Comparison of ENCODE assay signal across 24 cellular contexts in genomic region chr12:13071305-13072280, GRCh38. TPM values are rescaled to one million over a fixed set of nuclear protein-coding genes. Genes with fewer than 3 reads are reported as not detected.
DNase-seq lines count a peak whose midpoint lies in the region; ATAC-seq, FAIRE-seq and TF ChIP-seq lines count a peak whose summit lies in the region.
"Had no signal": no experiment of that assay in that cellular context is flagged by ENCODE, and none has a peak within 500 bp of the region (broad histone marks: within the 10 kb centered on the region; RNA-seq: fewer than 3 reads in every experiment).

No MANE protein-coding gene starts in this region.

- POLR2A ChIA-PET in K562 (lab: Yijun Ruan, JAX): no interaction called here

- H3K79me2 ChIP-seq in KMS-11 (ENCODE audit: insufficient read depth, low read depth) (no peaks in the 10 kb centered on the region), K562 (ENCODE audit: control insufficient read depth, insufficient read depth, low read length) (no peaks in the 10 kb centered on the region)

- CTCF ChIA-PET in K562 (lab: Yijun Ruan, JAX; ENCODE audit: low intra/inter-chr PET ratio): no interaction called here

- no TSS peak for BruUV-seq in K562 (replicated peaks; lab: Mats Ljungman, UMichigan)

- intact Hi-C loops in CD14-positive monocyte (cut with micrococcal nuclease): no loop called here
- intact Hi-C loops in K562 (cut with micrococcal nuclease): no loop called here

- 27% methylated on average over 10 of the region's 10 CpGs for WGBS in K562 (ENCODE audit: insufficient coverage, low coverage, missing lambda C conversion rate)

- H3K4me3 ChIP-seq in KMS-11 (IDR thresholded peaks at IDR 0.05; ENCODE audit: insufficient read depth, low read depth, low read length): no peak overlapping the region
- no peak overlapping the region for H3K4me3 ChIP-seq in K562
- H3K4me3 ChIP-seq: BLaER1, sigmoid colon had no signal

- FAIRE-seq in K562 (lab: Jason Lieb, UNC): peak; percentile 35
- FAIRE-seq: G401.6 had no signal

- H3K27ac Mint-ChIP-seq in CD14-positive monocyte: peak overlapping the region in 4 of 7 donors; percentile 26 to 52 (median 38)
- peak overlapping the region; percentile 81 for H3K27ac Mint-ChIP-seq in glutamatergic neuron (ENCODE audit: unreplicated experiment)
- H3K27ac Mint-ChIP-seq in activated naive CD4-positive, alpha-beta T cell treated with anti-CD3 and anti-CD28 coated beads, Interleukin-2, amount 50 U/mL, for 72 hours: peak overlapping the region in 1 of 2 donors; percentile 36
- H3K27ac Mint-ChIP-seq: HFFc6; naive thymus-derived CD8-positive, alpha-beta T cell; stimulated activated effector memory CD8-positive, alpha-beta T cell treated with anti-CD3 and anti-CD28 coated beads, Interleukin-12 subunit alpha, Interleukin-12 subunit beta, amount 100 ng/mL, for 72 hours had no signal

- no peaks in the 10 kb centered on the region for H4K20me1 ChIP-seq in KMS-11 (ENCODE audit: insufficient read depth)
- no peaks in the 10 kb centered on the region for H4K20me1 ChIP-seq in K562 (replicated peaks; ENCODE audit: control insufficient read depth, insufficient read depth, low read length)
- H4K20me1 ChIP-seq: BLaER1 had no signal

- H3K36me3 ChIP-seq in KMS-11 (ENCODE audit: insufficient read depth) (no peaks in the 10 kb centered on the region), K562 (ENCODE audit: control insufficient read depth, insufficient read depth, low read length) (no peaks in the 10 kb centered on the region)

- H3K27me3 Mint-ChIP-seq in CD14-positive monocyte (ENCODE audit: low read depth in 3 of 3) (peaks cover 0 to 3% (median 0%) of the 10 kb centered on the region in 3 donors), glutamatergic neuron (ENCODE audit: unreplicated experiment) (peaks cover 6% of the 10 kb centered on the region)
- H3K27me3 Mint-ChIP-seq: naive thymus-derived CD8-positive, alpha-beta T cell had no signal

- peak overlapping the region; percentile 31; the same call in 1 of the 2 replicates for H3K27ac ChIP-seq in KMS-11
- H3K27ac ChIP-seq in K562 (ENCODE audit: extremely low read depth, low read depth, low read length): no peak overlapping the region
- H3K27ac ChIP-seq: BLaER1, sigmoid colon had no signal

- peaks cover 18% of the 10 kb centered on the region for H3K4me1 ChIP-seq in KMS-11 (ENCODE audit: low read depth, poor library complexity, severe bottlenecking)
- peaks cover 0 to 6% of the 10 kb centered on the region in 2 experiments; a peak in 2 of 5 replicates for H3K4me1 ChIP-seq in K562 (replicated peaks in 1 of 2; ENCODE audit: control insufficient read depth in 2 of 2, insufficient read depth in 2 of 2, low read length in 2 of 2)
- H3K4me1 ChIP-seq: BLaER1 had no signal

- H3K9me3 Mint-ChIP-seq in CD14-positive monocyte (no peaks in the 10 kb centered on the region), glutamatergic neuron (ENCODE audit: unreplicated experiment) (no peaks in the 10 kb centered on the region)
- no peaks in the 10 kb centered on the region for H3K9me3 Mint-ChIP-seq in activated naive CD4-positive, alpha-beta T cell treated with anti-CD3 and anti-CD28 coated beads, Interleukin-2, amount 50 U/mL, for 72 hours
- H3K9me3 Mint-ChIP-seq: HFFc6; naive thymus-derived CD8-positive, alpha-beta T cell; stimulated activated effector memory CD8-positive, alpha-beta T cell treated with anti-CD3 and anti-CD28 coated beads, Interleukin-12 subunit alpha, Interleukin-12 subunit beta, amount 100 ng/mL, for 72 hours had no signal

- TF ChIP-seq POLR2A in K562 (conservative IDR thresholded peaks at IDR 0.05): no peak

- H3K9me3 ChIP-seq in K562 (replicated peaks; ENCODE audit: control insufficient read depth, insufficient read depth, low read depth, low read length): no peaks in the 10 kb centered on the region
- H3K9me3 ChIP-seq: BLaER1, sigmoid colon had no signal

- DNase-seq in CD14-positive monocyte (ENCODE audit: low spot score) (no peak), K562 (ENCODE audit: extremely low read depth in 1 of 4, low spot score in 3 of 4) (peak in 2 of 4 experiments; percentile 9 to 11), glutamatergic neuron (no peak), OCI-M2 (lab: John Stamatoyannopoulos, UW; ENCODE audit: unreplicated experiment) (no peak), SK-N-DZ (ENCODE audit: low spot score) (no peak)
- DNase-seq in activated naive CD4-positive, alpha-beta T cell treated with anti-CD3 and anti-CD28 coated beads, Interleukin-2, amount 50 U/mL, for 72 hours (ENCODE audit: low spot score in 2 of 2): no peak
- DNase-seq: activated CD4-positive, alpha-beta T cell treated with anti-CD3 and anti-CD28 coated beads for 4 hours; activated CD8-positive, alpha-beta memory T cell treated with anti-CD3 and anti-CD28 coated beads, Interleukin-2, amount 50 U/mL, for 48 hours; activated gamma-delta T cell; amniotic stem cell; HFFc6; left cardiac atrium; mesendoderm; naive thymus-derived CD8-positive, alpha-beta T cell; NCI-H2029; NCI-H510A treated with DMSO at 0.1 percent for 48 hours; sigmoid colon had no signal

- no peak for TF ChIP-seq EP300 in K562 (IDR thresholded peaks at IDR 0.05; ENCODE audit: low read length)

- no peaks in the 10 kb centered on the region for H3K9me1 ChIP-seq in K562 (ENCODE audit: control insufficient read depth, insufficient read depth, low read length)

- TF ChIP-seq CTCF in CD14-positive monocyte (IDR thresholded peaks at IDR 0.05): no peak
- no peak for TF ChIP-seq CTCF in KMS-11 (conservative IDR thresholded peaks at IDR 0.05; ENCODE audit: low read depth, low read length)
- TF ChIP-seq CTCF in K562 (IDR thresholded peaks at IDR 0.05 in 2 of 3, conservative IDR thresholded peaks at IDR 0.05 in 1 of 3; ENCODE audit: insufficient read depth in 2 of 3, low read depth in 1 of 3, low read length in 3 of 3): no peak
- no peak for TF ChIP-seq CTCF in glutamatergic neuron (IDR thresholded peaks at IDR 0.05; ENCODE audit: partially characterized antibody, unreplicated experiment)

- in situ Hi-C loops in K562 (cut with MboI): no loop called here

- TF ChIP-seq RAD21 in K562 (CRISPR knock-in tag; conservative IDR thresholded peaks at IDR 0.05 in 1 of 2, IDR thresholded peaks at IDR 0.05 in 1 of 2): no peak

- peak; percentile 41; the same call in 2 of the 3 replicates for ATAC-seq in K562
- no peak for ATAC-seq in HG02870 (IDR thresholded peaks at IDR 0.05; ENCODE audit: unreplicated experiment)
- no peak for ATAC-seq in activated naive CD4-positive, alpha-beta T cell treated with anti-CD3 and anti-CD28 coated beads, Interleukin-2, amount 50 U/mL, for 72 hours
- ATAC-seq: left cardiac atrium; naive thymus-derived CD8-positive, alpha-beta T cell; stimulated activated effector memory CD8-positive, alpha-beta T cell treated with anti-CD3 and anti-CD28 coated beads, Interleukin-12 subunit alpha, Interleukin-12 subunit beta, amount 100 ng/mL, for 72 hours had no signal

- H3K4me1 Mint-ChIP-seq in CD14-positive monocyte: no peaks in the 10 kb centered on the region
- peaks cover 19% of the 10 kb centered on the region for H3K4me1 Mint-ChIP-seq in glutamatergic neuron (ENCODE audit: low read depth, unreplicated experiment)
- H3K4me1 Mint-ChIP-seq: stimulated activated effector memory CD8-positive, alpha-beta T cell treated with anti-CD3 and anti-CD28 coated beads, Interleukin-12 subunit alpha, Interleukin-12 subunit beta, amount 100 ng/mL, for 72 hours had no signal

- H3K9ac ChIP-seq in KMS-11 (no peak overlapping the region; the same call in 1 of the 2 replicates), K562 (ENCODE audit: insufficient read depth in 1 of 2, low read depth in 2 of 2, low read length in 2 of 2) (no peak overlapping the region)
- H3K9ac ChIP-seq: BLaER1 had no signal

- H2AFZ ChIP-seq in KMS-11 (ENCODE audit: low read depth) (peak overlapping the region; percentile 12; the same call in 1 of the 2 replicates), K562 (ENCODE audit: low read depth, low read length) (no peak overlapping the region)

- H3K4me2 ChIP-seq in KMS-11: peak overlapping the region; percentile 37
- H3K4me2 ChIP-seq in K562 (ENCODE audit: insufficient read depth, low read length): no peak overlapping the region; the same call in 1 of the 2 replicates
- H3K4me2 ChIP-seq: BLaER1 had no signal

- H3K36me3 Mint-ChIP-seq in CD14-positive monocyte (peaks cover 13 to 38% of the 10 kb centered on the region in 2 donors), glutamatergic neuron (ENCODE audit: unreplicated experiment) (peaks cover 6% of the 10 kb centered on the region)
- peaks cover 0 to 11% of the 10 kb centered on the region in 2 donors for H3K36me3 Mint-ChIP-seq in activated naive CD4-positive, alpha-beta T cell treated with anti-CD3 and anti-CD28 coated beads, Interleukin-2, amount 50 U/mL, for 72 hours

- no peaks in the 10 kb centered on the region for H3K27me3 ChIP-seq in KMS-11 (ENCODE audit: insufficient read depth, low read depth)
- H3K27me3 ChIP-seq in K562 (ENCODE audit: control insufficient read depth in 2 of 2, insufficient read depth in 2 of 2, low read length in 2 of 2): no peaks in the 10 kb centered on the region
- H3K27me3 ChIP-seq: BLaER1, sigmoid colon had no signal

- H3K4me3 Mint-ChIP-seq in CD14-positive monocyte (no peak overlapping the region), glutamatergic neuron (ENCODE audit: unreplicated experiment) (no peak overlapping the region)
- H3K4me3 Mint-ChIP-seq: HFFc6; naive thymus-derived CD8-positive, alpha-beta T cell; stimulated activated effector memory CD8-positive, alpha-beta T cell treated with anti-CD3 and anti-CD28 coated beads, Interleukin-12 subunit alpha, Interleukin-12 subunit beta, amount 100 ng/mL, for 72 hours had no signal

RNA-seq across cellular contexts. Expression of gene FAM234B, which starts 27.4 kb away (rescaled TPM):
- polyA plus RNA-seq in CD14-positive monocyte: 1 to 10 TPM; 1.6 to 3.2 TPM
- total RNA-seq in K562 (2011; cell fraction: chromatin; rRNA removed; ENCODE audit: low replicate concordance): 7.7 and 8.2 TPM in 2 replicates
- total RNA-seq in K562 (2011; cell fraction: nucleolus; rRNA removed): 9.3 and 10.3 TPM in 2 replicates
- 9.8 and 13.1 TPM in 2 replicates for total RNA-seq in K562 (2011; cell fraction: nucleoplasm; rRNA removed)
- total RNA-seq in K562 (2014; rRNA removed): 1.3 and 2.4 TPM in 2 replicates
- total RNA-seq in K562 (2014; rRNA removed; fragmentation: Illumina TruSeq; extraction: Trizol): 2.2 and 2.6 TPM in 2 replicates
- 1.6 and 2.0 TPM in 2 replicates for total RNA-seq in K562 (2015; rRNA removed; fragmentation: Illumina TruSeq; extraction: Trizol)
- total RNA-seq in K562 (2021): 2.2 and 2.3 TPM in 2 replicates
- polyA plus RNA-seq in K562 (2011; rRNA removed): 4.3 and 7.0 TPM in 2 replicates
- polyA plus RNA-seq in K562 (2011; cell fraction: cytosol; rRNA removed): 2.3 and 5.7 TPM in 2 replicates
- polyA plus RNA-seq in K562 (2011; cell fraction: nucleus; rRNA removed): 2.8 and 3.7 TPM in 2 replicates
- 1.7 and 1.8 TPM in 2 replicates for polyA plus RNA-seq in K562 (2012)
- 1.9 and 2.0 TPM in 2 replicates for polyA plus RNA-seq in K562 (2014; fragmentation: Illumina TruSeq; extraction: Trizol)
- polyA plus RNA-seq in K562 (2014; fragmentation: Nextera tagmentation; extraction: Ambion mirVana): 1 to 10 TPM in 1 of 2 experiments, under 1 TPM in 1; 1.00 to 2.3 TPM
- polyA plus RNA-seq in K562 (2014; rRNA removed): 1.6 and 2.0 TPM in 2 replicates
- polyA minus RNA-seq in K562 (2011; rRNA and poly(A)+ RNA removed): 12.1 and 18.7 TPM in 2 replicates
- 4.9 and 6.5 TPM in 2 replicates for polyA minus RNA-seq in K562 (2011; cell fraction: cytosol; rRNA and poly(A)+ RNA removed)
- 4.2 and 12.6 TPM in 2 replicates for polyA minus RNA-seq in K562 (2011; cell fraction: nucleus; rRNA and poly(A)+ RNA removed)
- total RNA-seq in glutamatergic neuron (ENCODE audit: unreplicated experiment): 26.8 TPM
- 10 to 100 TPM in 1 of 2 donors, 1 to 10 TPM in 1; 6.2 to 17.2 TPM for total RNA-seq in activated naive CD4-positive, alpha-beta T cell treated with anti-CD3 and anti-CD28 coated beads, Interleukin-2, amount 50 U/mL, for 72 hours
- polyA plus RNA-seq in SK-N-DZ (2014; cell fraction: cytosol; rRNA removed): 10.1 and 13.6 TPM in 2 replicates
- 6.1 and 7.3 TPM in 2 replicates for polyA plus RNA-seq in SK-N-DZ (2014; cell fraction: nucleus; rRNA removed)

RNA-seq across cellular contexts. Expression of gene GSG1, which starts 31.9 kb away (rescaled TPM):
- not detected for polyA plus RNA-seq in CD14-positive monocyte
- not detected in 2 replicates for total RNA-seq in K562 (2011; cell fraction: chromatin; rRNA removed; ENCODE audit: low replicate concordance)
- total RNA-seq in K562 (2011; cell fraction: nucleolus; rRNA removed): not detected in 2 replicates
- not detected in 2 replicates for total RNA-seq in K562 (2011; cell fraction: nucleoplasm; rRNA removed)
- total RNA-seq in K562 (2014; rRNA removed): not detected in 2 replicates
- not detected in 2 replicates for total RNA-seq in K562 (2014; rRNA removed; fragmentation: Illumina TruSeq; extraction: Trizol)
- not detected in 2 replicates for total RNA-seq in K562 (2015; rRNA removed; fragmentation: Illumina TruSeq; extraction: Trizol)
- total RNA-seq in K562 (2021): not detected in 2 replicates
- not detected in 2 replicates for polyA plus RNA-seq in K562 (2011; rRNA removed)
- not detected in 2 replicates for polyA plus RNA-seq in K562 (2011; cell fraction: cytosol; rRNA removed)
- polyA plus RNA-seq in K562 (2011; cell fraction: nucleus; rRNA removed): not detected in 2 replicates
- not detected in 2 replicates for polyA plus RNA-seq in K562 (2012)
- polyA plus RNA-seq in K562 (2014; fragmentation: Illumina TruSeq; extraction: Trizol): not detected in 2 replicates
- not detected for polyA plus RNA-seq in K562 (2014; fragmentation: Nextera tagmentation; extraction: Ambion mirVana)
- not detected in 2 replicates for polyA plus RNA-seq in K562 (2014; rRNA removed)
- not detected in 2 replicates for polyA minus RNA-seq in K562 (2011; rRNA and poly(A)+ RNA removed)
- polyA minus RNA-seq in K562 (2011; cell fraction: cytosol; rRNA and poly(A)+ RNA removed): not detected in 2 replicates
- not detected in 2 replicates for polyA minus RNA-seq in K562 (2011; cell fraction: nucleus; rRNA and poly(A)+ RNA removed)
- not detected for total RNA-seq in glutamatergic neuron (ENCODE audit: unreplicated experiment)
- total RNA-seq in activated naive CD4-positive, alpha-beta T cell treated with anti-CD3 and anti-CD28 coated beads, Interleukin-2, amount 50 U/mL, for 72 hours: not detected
- polyA plus RNA-seq in SK-N-DZ (2014; cell fraction: cytosol; rRNA removed): not detected in 2 replicates
- polyA plus RNA-seq in SK-N-DZ (2014; cell fraction: nucleus; rRNA removed): not detected in 2 replicates
- total RNA-seq: cardiac septum; left cardiac atrium; naive thymus-derived CD8-positive, alpha-beta T cell; sigmoid colon; temporal lobe had no signal
- polyA plus RNA-seq: sigmoid colon had no signal
